ENCODE assay signal across 8 cellular contexts in the genomic region with DNA sequence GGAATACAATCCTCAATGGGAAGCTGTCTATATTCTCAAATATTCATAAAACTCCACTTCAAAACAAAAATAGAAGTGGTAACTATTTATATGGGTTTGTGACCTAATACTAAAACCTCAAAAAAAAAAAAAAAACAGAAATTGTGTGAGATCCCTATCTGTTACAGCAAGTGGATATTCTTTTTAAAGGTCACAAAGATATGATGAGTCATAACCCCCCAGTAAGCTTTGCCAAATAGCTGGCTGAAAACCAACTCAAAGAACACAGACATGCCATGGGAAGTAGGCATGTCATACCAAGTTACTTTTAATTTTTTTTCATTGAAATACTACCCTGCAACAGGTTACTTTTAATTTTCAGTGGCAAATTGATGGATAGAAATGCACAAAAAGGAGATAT.
DNase-seq lines count a peak whose midpoint lies in the region; TF ChIP-seq lines count a peak whose summit lies in the region.

No MANE protein-coding gene starts in this region.

- H3K4me1 ChIP-seq in adipocyte (ENCODE audit: control insufficient read depth, insufficient read depth, low read length) = peaks cover 50% of the 10 kb centered on the region
- peaks cover 0 to 14% (median 7%) of the 10 kb centered on the region in 4 donors for H3K4me1 ChIP-seq in tibial artery
- peaks cover 19% of the 10 kb centered on the region for H3K4me1 ChIP-seq in suprapubic skin

- no peaks in the 10 kb centered on the region for H3K27me3 ChIP-seq in adipocyte (replicated peaks; ENCODE audit: control insufficient read depth, insufficient read depth, low read length)
- no peaks in the 10 kb centered on the region for H3K27me3 ChIP-seq in tibial artery
- no peaks in the 10 kb centered on the region for H3K27me3 ChIP-seq in suprapubic skin

- H3K9me3 ChIP-seq in adipocyte (ENCODE audit: control insufficient read depth, low read length) (no peaks in the 10 kb centered on the region), tibial artery (no peaks in the 10 kb centered on the region), suprapubic skin (no peaks in the 10 kb centered on the region)

- peaks cover 12% of the 10 kb centered on the region for H3K36me3 ChIP-seq in adipocyte (ENCODE audit: control insufficient read depth, insufficient read depth, low read length, severe bottlenecking)
- no peaks in the 10 kb centered on the region for H3K36me3 ChIP-seq in tibial artery
- no peaks in the 10 kb centered on the region for H3K36me3 ChIP-seq in suprapubic skin

- H3K4me3 ChIP-seq in adipocyte (ENCODE audit: low read length) (no peak overlapping the region), tibial artery (no peak overlapping the region), suprapubic skin (no peak overlapping the region)

- H3K27ac ChIP-seq in tibial artery = no peak overlapping the region
- H3K27ac ChIP-seq in suprapubic skin = no peak overlapping the region

- TF ChIP-seq POLR2A in suprapubic skin (IDR thresholded peaks at IDR 0.05) = no peak

- no peak overlapping the region for H3K9ac ChIP-seq in adipocyte (ENCODE audit: low read length)

- TF ChIP-seq CTCF in GM10266 (IDR thresholded peaks at IDR 0.05; ENCODE audit: control insufficient read depth, insufficient read depth, low read depth, missing control alignments) (no peak), tibial artery (IDR thresholded peaks at IDR 0.05) (no peak), suprapubic skin (IDR thresholded peaks at IDR 0.05) (no peak)

- intact Hi-C loops in tibial artery (cut with DNase I; ENCODE audit: low total_unique reads) = no loop called here

- no peak for TF ChIP-seq EP300 in suprapubic skin (IDR thresholded peaks at IDR 0.05)

- peak; percentile 22 for DNase-seq in GM10266 (ENCODE audit: extremely low spot score)
- peak; percentile 96 for DNase-seq in M059J (ENCODE audit: low read depth)
- peak; percentile 60 for DNase-seq in adipocyte (ENCODE audit: low read depth)
- DNase-seq in myocyte (ENCODE audit: low read depth) = peak; percentile 76
- no peak for DNase-seq in tibial artery
- DNase-seq in NCI-H510A treated with DMSO at 0.1 percent for 48 hours (lab: John Stamatoyannopoulos, UW) = no peak
- no peak for DNase-seq in DMS153 treated with DMSO at 0.1 percent for 48 hours (lab: John Stamatoyannopoulos, UW; ENCODE audit: unreplicated experiment)
- DNase-seq in suprapubic skin (ENCODE audit: low spot score in 2 of 2) = no peak

Comparison
In these comparisons a context has a peak if more than half of its experiments do, and no peak if none do; other contexts are left out.
1. DNase-seq: peak in GM10266 (single experiment), M059J (single experiment), adipocyte (single experiment) and myocyte (single experiment); none in tibial artery (0 of 2), NCI-H510A treated with DMSO at 0.1 percent for 48 hours (single experiment), DMS153 treated with DMSO at 0.1 percent for 48 hours (single experiment) and suprapubic skin (0 of 2).